Comparison of ENCODE assay signal across 1 cellular context in the genomic region with DNA sequence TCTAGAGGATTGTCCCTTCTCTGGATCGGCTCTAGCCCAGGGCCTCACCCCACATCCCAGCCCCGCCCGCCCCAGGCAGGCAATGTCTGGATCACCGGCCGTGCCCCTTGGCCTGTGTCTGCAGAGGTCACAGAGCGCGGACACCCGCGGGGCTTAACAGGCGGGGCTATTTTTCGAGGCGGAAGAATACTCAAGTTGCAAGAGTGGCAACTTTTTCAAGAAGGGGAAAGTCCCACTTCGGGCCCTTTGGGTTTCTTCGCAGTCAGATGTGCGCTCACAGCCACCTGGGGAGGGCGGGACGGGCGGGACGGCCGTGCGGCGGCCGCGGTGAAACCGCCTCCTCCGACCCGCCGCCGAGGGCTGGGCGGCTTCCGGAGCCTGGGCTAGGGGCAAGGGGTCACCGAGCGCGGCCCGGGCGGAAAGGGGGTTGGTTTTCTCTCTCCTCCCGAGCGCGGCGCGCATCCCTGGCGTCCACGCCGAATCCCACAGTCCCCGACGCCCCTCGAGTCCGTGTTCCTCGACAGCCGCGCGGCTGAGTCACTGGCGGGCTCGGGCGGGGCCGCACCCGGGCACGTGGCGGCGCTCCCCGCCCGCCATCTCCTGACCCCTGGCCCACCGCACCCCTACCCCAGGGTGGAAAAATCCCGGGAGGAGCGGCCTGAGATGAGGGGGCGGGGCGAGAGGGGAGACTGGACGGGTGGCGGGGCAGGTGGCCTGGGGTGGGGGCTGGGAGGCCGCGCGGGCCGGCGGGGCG.
TF ChIP-seq lines count a peak whose summit lies in the region.

No MANE protein-coding gene starts in this region.

TF ChIP-seq in HepG2, 621 proteins besides CTCF, POLR2A, EP300 and RAD21 (continued from another document and continues in another):
- TF ChIP-seq, protein P1, sequence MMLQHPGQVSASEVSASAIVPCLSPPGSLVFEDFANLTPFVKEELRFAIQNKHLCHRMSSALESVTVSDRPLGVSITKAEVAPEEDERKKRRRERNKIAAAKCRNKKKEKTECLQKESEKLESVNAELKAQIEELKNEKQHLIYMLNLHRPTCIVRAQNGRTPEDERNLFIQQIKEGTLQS (CRISPR knock-in tag; IDR thresholded peaks at IDR 0.05), result peak; percentile 71; the same call in 1 of the 2 replicates
- TF ChIP-seq ZMYM3 (CRISPR knock-in tag; IDR thresholded peaks at IDR 0.05) (no peak), ZNF251 (CRISPR knock-in tag; IDR thresholded peaks at IDR 0.05) (no peak), NR1H2 (CRISPR knock-in tag; IDR thresholded peaks at IDR 0.05; ENCODE audit: borderline replicate concordance, low read depth) (no peak; the same call in 1 of the 2 replicates), MAZ (IDR thresholded peaks at IDR 0.05; ENCODE audit: borderline replicate concordance, low read depth, low read length) (peak; percentile 56; the same call in 1 of the 2 replicates), MAZ (CRISPR knock-in tag; IDR thresholded peaks at IDR 0.05; ENCODE audit: low read depth) (peak; percentile 81), ATAD3A (CRISPR knock-in tag; IDR thresholded peaks at IDR 0.05) (no peak), PTBP1 (IDR thresholded peaks at IDR 0.05; ENCODE audit: low read depth, low read length, poor library complexity, severe bottlenecking) (no peak), SETDB1 (CRISPR knock-in tag; IDR thresholded peaks at IDR 0.05; ENCODE audit: borderline replicate concordance) (no peak), DPF2 (CRISPR knock-in tag; IDR thresholded peaks at IDR 0.05; ENCODE audit: borderline replicate concordance, low read depth) (no peak), KLF15 (CRISPR knock-in tag; IDR thresholded peaks at IDR 0.05; ENCODE audit: borderline replicate concordance) (no peak; the same call in 1 of the 2 replicates), PHF20 (CRISPR knock-in tag; IDR thresholded peaks at IDR 0.05) (peak; percentile 17; the same call in 1 of the 2 replicates), POGZ (CRISPR knock-in tag; IDR thresholded peaks at IDR 0.05) (no peak), ZNF350 (CRISPR knock-in tag; IDR thresholded peaks at IDR 0.05; ENCODE audit: borderline replicate concordance, low read depth) (no peak), MAFG (CRISPR knock-in tag; IDR thresholded peaks at IDR 0.05) (no peak), WIZ (CRISPR knock-in tag; IDR thresholded peaks at IDR 0.05) (no peak), ZNF451 (CRISPR knock-in tag; IDR thresholded peaks at IDR 0.05) (peak; percentile 25; the same call in 1 of the 2 replicates), NFE2 (CRISPR knock-in tag; IDR thresholded peaks at IDR 0.05) (no peak), ZNF878 (CRISPR knock-in tag; IDR thresholded peaks at IDR 0.05) (peak; percentile 59; the same call in 1 of the 2 replicates), SIN3B (IDR thresholded peaks at IDR 0.05; ENCODE audit: low read length) (no peak), CEBPB (IDR thresholded peaks at IDR 0.05; ENCODE audit: borderline replicate concordance, low read depth, low read length) (no peak), ASH2L (IDR thresholded peaks at IDR 0.05; ENCODE audit: insufficient read length, low read depth, low read length) (peak; percentile 68), ZMYM2 (CRISPR knock-in tag; IDR thresholded peaks at IDR 0.05) (0 out of 2 replicates have a peak, but pooled peaks have one; percentile 55), SMAD3 (CRISPR knock-in tag; IDR thresholded peaks at IDR 0.05) (no peak), ZNF205 (CRISPR knock-in tag; IDR thresholded peaks at IDR 0.05) (0 out of 2 replicates have a peak, but pooled peaks have one; percentile 23), SMARCE1 (IDR thresholded peaks at IDR 0.05; ENCODE audit: borderline replicate concordance) (no peak), ZSCAN9 (CRISPR knock-in tag; IDR thresholded peaks at IDR 0.05; ENCODE audit: borderline replicate concordance) (no peak; the same call in 1 of the 2 replicates), ZSCAN21 (CRISPR knock-in tag; IDR thresholded peaks at IDR 0.05; ENCODE audit: borderline replicate concordance) (peak; percentile 71; the same call in 1 of the 2 replicates), IRF2 (CRISPR knock-in tag; IDR thresholded peaks at IDR 0.05) (no peak), ZFP62 (CRISPR knock-in tag; IDR thresholded peaks at IDR 0.05) (no peak), FOSL1 (CRISPR knock-in tag; IDR thresholded peaks at IDR 0.05; ENCODE audit: borderline replicate concordance) (peak; percentile 43; the same call in 1 of the 2 replicates), ARNT2 (CRISPR knock-in tag; IDR thresholded peaks at IDR 0.05; ENCODE audit: low read depth) (0 out of 2 replicates have a peak, but pooled peaks have one; percentile 45), SIX4 (CRISPR knock-in tag; IDR thresholded peaks at IDR 0.05) (no peak), ZNF10 (CRISPR knock-in tag; IDR thresholded peaks at IDR 0.05; ENCODE audit: borderline replicate concordance, low read depth) (no peak), NR2F2 (IDR thresholded peaks at IDR 0.05; ENCODE audit: borderline replicate concordance, low read depth) (peak; percentile 59), RBFOX2 (IDR thresholded peaks at IDR 0.05; ENCODE audit: low read depth, low read length) (peak; percentile 94), HOXA9 (CRISPR knock-in tag; IDR thresholded peaks at IDR 0.05; ENCODE audit: borderline replicate concordance) (no peak; the same call in 1 of the 2 replicates), SAP130 (CRISPR knock-in tag; IDR thresholded peaks at IDR 0.05; ENCODE audit: low read depth) (peak; percentile 53; the same call in 1 of the 2 replicates), HNRNPK (IDR thresholded peaks at IDR 0.05; ENCODE audit: low read depth, low read length, poor library complexity, severe bottlenecking) (peak; percentile 89), ZNF343 (CRISPR knock-in tag; IDR thresholded peaks at IDR 0.05) (peak; percentile 72; the same call in 1 of the 2 replicates), HNF4A (CRISPR knock-in tag; IDR thresholded peaks at IDR 0.05) (peak; percentile 35)
- TF ChIP-seq, protein P2, sequence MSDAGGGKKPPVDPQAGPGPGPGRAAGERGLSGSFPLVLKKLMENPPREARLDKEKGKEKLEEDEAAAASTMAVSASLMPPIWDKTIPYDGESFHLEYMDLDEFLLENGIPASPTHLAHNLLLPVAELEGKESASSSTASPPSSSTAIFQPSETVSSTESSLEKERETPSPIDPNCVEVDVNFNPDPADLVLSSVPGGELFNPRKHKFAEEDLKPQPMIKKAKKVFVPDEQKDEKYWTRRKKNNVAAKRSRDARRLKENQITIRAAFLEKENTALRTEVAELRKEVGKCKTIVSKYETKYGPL (CRISPR knock-in tag; IDR thresholded peaks at IDR 0.05), result no peak
- TF ChIP-seq, protein P3, sequence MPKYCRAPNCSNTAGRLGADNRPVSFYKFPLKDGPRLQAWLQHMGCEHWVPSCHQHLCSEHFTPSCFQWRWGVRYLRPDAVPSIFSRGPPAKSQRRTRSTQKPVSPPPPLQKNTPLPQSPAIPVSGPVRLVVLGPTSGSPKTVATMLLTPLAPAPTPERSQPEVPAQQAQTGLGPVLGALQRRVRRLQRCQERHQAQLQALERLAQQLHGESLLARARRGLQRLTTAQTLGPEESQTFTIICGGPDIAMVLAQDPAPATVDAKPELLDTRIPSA (CRISPR knock-in tag; IDR thresholded peaks at IDR 0.05; ENCODE audit: borderline replicate concordance), result no peak
- TF ChIP-seq, protein P4, sequence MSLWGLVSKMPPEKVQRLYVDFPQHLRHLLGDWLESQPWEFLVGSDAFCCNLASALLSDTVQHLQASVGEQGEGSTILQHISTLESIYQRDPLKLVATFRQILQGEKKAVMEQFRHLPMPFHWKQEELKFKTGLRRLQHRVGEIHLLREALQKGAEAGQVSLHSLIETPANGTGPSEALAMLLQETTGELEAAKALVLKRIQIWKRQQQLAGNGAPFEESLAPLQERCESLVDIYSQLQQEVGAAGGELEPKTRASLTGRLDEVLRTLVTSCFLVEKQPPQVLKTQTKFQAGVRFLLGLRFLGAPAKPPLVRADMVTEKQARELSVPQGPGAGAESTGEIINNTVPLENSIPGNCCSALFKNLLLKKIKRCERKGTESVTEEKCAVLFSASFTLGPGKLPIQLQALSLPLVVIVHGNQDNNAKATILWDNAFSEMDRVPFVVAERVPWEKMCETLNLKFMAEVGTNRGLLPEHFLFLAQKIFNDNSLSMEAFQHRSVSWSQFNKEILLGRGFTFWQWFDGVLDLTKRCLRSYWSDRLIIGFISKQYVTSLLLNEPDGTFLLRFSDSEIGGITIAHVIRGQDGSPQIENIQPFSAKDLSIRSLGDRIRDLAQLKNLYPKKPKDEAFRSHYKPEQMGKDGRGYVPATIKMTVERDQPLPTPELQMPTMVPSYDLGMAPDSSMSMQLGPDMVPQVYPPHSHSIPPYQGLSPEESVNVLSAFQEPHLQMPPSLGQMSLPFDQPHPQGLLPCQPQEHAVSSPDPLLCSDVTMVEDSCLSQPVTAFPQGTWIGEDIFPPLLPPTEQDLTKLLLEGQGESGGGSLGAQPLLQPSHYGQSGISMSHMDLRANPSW (CRISPR knock-in tag; IDR thresholded peaks at IDR 0.05; ENCODE audit: borderline replicate concordance), result no peak
- TF ChIP-seq, protein P5, sequence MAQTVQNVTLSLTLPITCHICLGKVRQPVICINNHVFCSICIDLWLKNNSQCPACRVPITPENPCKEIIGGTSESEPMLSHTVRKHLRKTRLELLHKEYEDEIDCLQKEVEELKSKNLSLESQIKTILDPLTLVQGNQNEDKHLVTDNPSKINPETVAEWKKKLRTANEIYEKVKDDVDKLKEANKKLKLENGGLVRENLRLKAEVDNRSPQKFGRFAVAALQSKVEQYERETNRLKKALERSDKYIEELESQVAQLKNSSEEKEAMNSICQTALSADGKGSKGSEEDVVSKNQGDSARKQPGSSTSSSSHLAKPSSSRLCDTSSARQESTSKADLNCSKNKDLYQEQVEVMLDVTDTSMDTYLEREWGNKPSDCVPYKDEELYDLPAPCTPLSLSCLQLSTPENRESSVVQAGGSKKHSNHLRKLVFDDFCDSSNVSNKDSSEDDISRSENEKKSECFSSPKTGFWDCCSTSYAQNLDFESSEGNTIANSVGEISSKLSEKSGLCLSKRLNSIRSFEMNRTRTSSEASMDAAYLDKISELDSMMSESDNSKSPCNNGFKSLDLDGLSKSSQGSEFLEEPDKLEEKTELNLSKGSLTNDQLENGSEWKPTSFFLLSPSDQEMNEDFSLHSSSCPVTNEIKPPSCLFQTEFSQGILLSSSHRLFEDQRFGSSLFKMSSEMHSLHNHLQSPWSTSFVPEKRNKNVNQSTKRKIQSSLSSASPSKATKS (CRISPR knock-in tag; IDR thresholded peaks at IDR 0.05), result no peak
- TF ChIP-seq, protein P6, sequence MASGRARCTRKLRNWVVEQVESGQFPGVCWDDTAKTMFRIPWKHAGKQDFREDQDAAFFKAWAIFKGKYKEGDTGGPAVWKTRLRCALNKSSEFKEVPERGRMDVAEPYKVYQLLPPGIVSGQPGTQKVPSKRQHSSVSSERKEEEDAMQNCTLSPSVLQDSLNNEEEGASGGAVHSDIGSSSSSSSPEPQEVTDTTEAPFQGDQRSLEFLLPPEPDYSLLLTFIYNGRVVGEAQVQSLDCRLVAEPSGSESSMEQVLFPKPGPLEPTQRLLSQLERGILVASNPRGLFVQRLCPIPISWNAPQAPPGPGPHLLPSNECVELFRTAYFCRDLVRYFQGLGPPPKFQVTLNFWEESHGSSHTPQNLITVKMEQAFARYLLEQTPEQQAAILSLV (CRISPR knock-in tag; IDR thresholded peaks at IDR 0.05; ENCODE audit: borderline replicate concordance), result no peak; the same call in 1 of the 2 replicates
- TF ChIP-seq, protein P7, sequence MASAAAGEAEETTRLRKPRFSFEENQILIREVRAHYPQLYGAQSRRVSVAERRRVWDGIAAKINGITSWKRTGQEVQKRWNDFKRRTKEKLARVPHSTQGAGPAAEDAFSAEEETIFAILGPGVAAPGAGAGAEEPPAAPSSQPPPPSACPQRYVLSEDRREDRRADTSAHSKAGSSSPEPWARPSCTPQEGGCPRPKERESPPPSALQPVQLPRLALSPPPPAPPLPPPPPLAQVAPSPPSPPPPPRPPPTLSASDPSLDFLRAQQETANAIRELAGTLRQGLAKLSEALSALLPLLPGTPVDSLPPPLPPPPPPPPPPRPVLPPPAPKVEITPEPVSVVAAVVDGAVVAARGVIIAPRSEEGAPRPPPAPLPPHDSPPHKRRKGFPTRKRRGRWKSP (CRISPR knock-in tag; IDR thresholded peaks at IDR 0.05), result peak; percentile 78; the same call in 1 of the 2 replicates
- TF ChIP-seq, protein P8, sequence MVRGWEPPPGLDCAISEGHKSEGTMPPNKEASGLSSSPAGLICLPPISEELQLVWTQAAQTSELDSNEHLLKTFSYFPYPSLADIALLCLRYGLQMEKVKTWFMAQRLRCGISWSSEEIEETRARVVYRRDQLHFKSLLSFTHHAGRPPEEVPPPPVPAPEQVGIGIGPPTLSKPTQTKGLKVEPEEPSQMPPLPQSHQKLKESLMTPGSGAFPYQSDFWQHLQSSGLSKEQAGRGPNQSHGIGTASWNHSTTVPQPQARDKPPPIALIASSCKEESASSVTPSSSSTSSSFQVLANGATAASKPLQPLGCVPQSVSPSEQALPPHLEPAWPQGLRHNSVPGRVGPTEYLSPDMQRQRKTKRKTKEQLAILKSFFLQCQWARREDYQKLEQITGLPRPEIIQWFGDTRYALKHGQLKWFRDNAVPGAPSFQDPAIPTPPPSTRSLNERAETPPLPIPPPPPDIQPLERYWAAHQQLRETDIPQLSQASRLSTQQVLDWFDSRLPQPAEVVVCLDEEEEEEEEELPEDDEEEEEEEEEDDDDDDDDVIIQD (CRISPR knock-in tag; IDR thresholded peaks at IDR 0.05; ENCODE audit: low read depth), result no peak
